ENCODE assay signal across 21 cellular contexts in genomic region chr10:60894816-60895215, GRCh38. TPM values are rescaled to one million over a fixed set of nuclear protein-coding genes. Genes with fewer than 3 reads are reported as not detected.
DNase-seq lines count a peak whose midpoint lies in the region; ATAC-seq and TF ChIP-seq lines count a peak whose summit lies in the region.
"Had no signal": no experiment of that assay in that cellular context is flagged by ENCODE, and none has a peak within 500 bp of the region (broad histone marks: within the 10 kb centered on the region; RNA-seq: fewer than 3 reads in every experiment).

No MANE protein-coding gene starts in this region.

- no peak overlapping the region for H3K4me3 ChIP-seq in rectal smooth muscle tissue (ENCODE audit: low read length)
- H3K4me3 ChIP-seq: PC-9, SK-N-MC, tibial artery had no signal

- no peak overlapping the region for H3K9ac ChIP-seq in rectal smooth muscle tissue (ENCODE audit: low read length)

- ATAC-seq in Right ventricle myocardium superior (ENCODE audit: poor library complexity) (peak; percentile 40), SK-N-SH treated with all-trans-retinoic acid at 6 μM for 48 hours (peak; percentile 38; the same call in 2 of the 3 replicates), GM19324 (IDR thresholded peaks at IDR 0.05; ENCODE audit: low FRiP score, unreplicated experiment) (no peak), GM19397 (IDR thresholded peaks at IDR 0.05; ENCODE audit: unreplicated experiment) (no peak)
- ATAC-seq: activated CD8-positive, alpha-beta T cell treated with anti-CD3 and anti-CD28 coated beads for 36 hours had no signal

- H3K27ac ChIP-seq in rectal smooth muscle tissue (ENCODE audit: low read depth, low read length) = peak overlapping the region; percentile 38
- H3K27ac ChIP-seq: neutrophil, PC-9 had no signal

- H3K27me3 ChIP-seq in rectal smooth muscle tissue (ENCODE audit: control insufficient read depth, insufficient read depth, low read length) = no peaks in the 10 kb centered on the region
- H3K27me3 ChIP-seq: neutrophil, tibial artery had no signal

- H3K36me3 ChIP-seq in rectal smooth muscle tissue (ENCODE audit: control insufficient read depth, insufficient read depth, low read length) = no peaks in the 10 kb centered on the region
- H3K36me3 ChIP-seq: neutrophil, tibial artery had no signal

- peaks cover 30% of the 10 kb centered on the region for H3K4me1 ChIP-seq in rectal smooth muscle tissue (ENCODE audit: control insufficient read depth, insufficient read depth, low read length)

- intact Hi-C loops in Right ventricle myocardium superior (cut with DNase I) = no loop called here
- intact Hi-C loops in cardiac septum (cut with DNase I) = no loop called here

- DNase-seq in Right ventricle myocardium superior = no peak
- DNase-seq in cardiac septum (ENCODE audit: low spot score) = no peak
- peak; percentile 34 for DNase-seq in fibroblast of peridontal ligament (ENCODE audit: extremely low read depth)
- DNase-seq in 8988T = no peak
- DNase-seq: activated CD8-positive, alpha-beta T cell treated with anti-CD3 and anti-CD28 coated beads for 36 hours; activated naive CD4-positive, alpha-beta T cell treated with anti-CD3 and anti-CD28 coated beads, Interleukin-2, amount 10 ng/mL, durations not matched to agents 7 days and 5 days; activated T-cell treated with anti-CD3 and anti-CD28 coated beads, Interleukin-2, amount 50 U/mL, for 24 hours; anterior cingulate cortex; CD4-positive, alpha-beta memory T cell; NCI-H1417 treated with DMSO at 0.1 percent for 48 hours; NCI-H82; stimulated activated naive CD4-positive, alpha-beta T cell; T1000; tibial artery had no signal

TF ChIP-seq in SK-N-SH treated with all-trans-retinoic acid at 6 μM for 48 hours, 23 proteins besides CTCF, POLR2A, EP300 and RAD21:
- TF ChIP-seq ZNF565 (CRISPR knock-in tag; conservative IDR thresholded peaks at IDR 0.05; ENCODE audit: low read depth) = no peak
- no peak for TF ChIP-seq POU6F1 (CRISPR knock-in tag; IDR thresholded peaks at IDR 0.05; ENCODE audit: borderline replicate concordance, low read depth)
- TF ChIP-seq SNAI2 (CRISPR knock-in tag; IDR thresholded peaks at IDR 0.05) = no peak

RNA-seq across cellular contexts. Expression of gene RHOBTB1, which starts 49.2 kb away (rescaled TPM):
- total RNA-seq in Right ventricle myocardium superior (13.0 TPM), cardiac septum (16.3 TPM)

Comparison
In these comparisons a context has a peak if more than half of its experiments do, and no peak if none do; other contexts are left out.
1. ATAC-seq: peak in Right ventricle myocardium superior (single experiment) and SK-N-SH treated with all-trans-retinoic acid at 6 μM for 48 hours (single experiment); none in GM19324 (single experiment) and GM19397 (single experiment).